8 cellular contexts compared by ENCODE assay signal in the genomic region with DNA sequence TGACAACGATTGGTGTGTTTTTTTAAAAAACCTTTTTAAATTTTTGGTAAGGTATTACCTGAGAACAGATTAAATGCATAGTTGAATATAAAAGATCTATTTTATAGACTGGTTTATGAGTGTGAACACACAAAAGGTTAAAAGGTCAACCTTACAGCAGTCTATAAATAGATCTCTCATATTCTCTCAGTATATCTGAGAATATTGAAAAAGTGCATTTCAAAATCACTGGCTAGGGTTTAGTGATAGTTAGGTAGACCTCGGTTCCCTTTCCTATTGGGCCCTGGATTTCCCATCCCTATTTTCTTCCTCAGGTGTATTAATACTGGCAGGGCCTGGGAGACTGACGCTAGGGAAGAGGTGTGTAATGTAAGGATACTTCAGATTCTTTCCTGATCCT. TPM values are rescaled to one million over a fixed set of nuclear protein-coding genes. Genes with fewer than 3 reads are reported as not detected.
DNase-seq lines count a peak whose midpoint lies in the region; ATAC-seq, FAIRE-seq and TF ChIP-seq lines count a peak whose summit lies in the region.

No MANE protein-coding gene starts in this region.

- H3K4me1 ChIP-seq in HepG2 (ENCODE audit: insufficient read depth, low read length) = peaks cover 62% of the 10 kb centered on the region
- peaks cover 14 to 39% (median 24%) of the 10 kb centered on the region in 4 donors for H3K4me1 ChIP-seq in transverse colon

- H3K27me3 Mint-ChIP-seq in activated naive CD4-positive, alpha-beta T cell treated with anti-CD3 and anti-CD28 coated beads, Interleukin-2, amount 50 U/mL, for 24 hours = no peaks in the 10 kb centered on the region
- no peaks in the 10 kb centered on the region for H3K27me3 Mint-ChIP-seq in activated naive CD8-positive, alpha-beta T cell treated with anti-CD3 and anti-CD28 coated beads, Interleukin-2, amount 10 ng/mL, durations not matched to agents 7 days and 5 days

- TF ChIP-seq POLR2A in HepG2 (IDR thresholded peaks at IDR 0.05; ENCODE audit: insufficient read depth in 1 of 2, low read depth in 2 of 2, low read length in 2 of 2) = no peak
- TF ChIP-seq POLR2A in transverse colon (IDR thresholded peaks at IDR 0.05) = no peak
- no peak for TF ChIP-seq POLR2A in lower leg skin (IDR thresholded peaks at IDR 0.05)

- no peak for TF ChIP-seq RAD21 in HepG2 (CRISPR knock-in tag; IDR thresholded peaks at IDR 0.05)

- POLR2A ChIA-PET in activated naive CD8-positive, alpha-beta T cell treated with anti-CD3 and anti-CD28 coated beads, Interleukin-2, amount 10 ng/mL, durations not matched to agents 7 days and 5 days (lab: Charles Lee) = interaction anchor here (0.6 to 1.8 kb wide), 2 partner anchors 83 to 114 kb away, joined by 3 to 6 read pairs; a partner anchor contains a TSS
- POLR2A ChIA-PET in HepG2 (lab: Yijun Ruan, JAX) = interaction anchor here (0.9 to 1.4 kb wide), 5 partner anchors 11 to 83 kb away, joined by 3 to 9 read pairs (median 5); a partner anchor contains a TSS

- no peak for ATAC-seq in activated naive CD8-positive, alpha-beta T cell treated with anti-CD3 and anti-CD28 coated beads, Interleukin-2, amount 10 ng/mL, durations not matched to agents 7 days and 5 days (ENCODE audit: low read depth)
- ATAC-seq in HepG2 (no peak), HG02981 (IDR thresholded peaks at IDR 0.05; ENCODE audit: unreplicated experiment) (no peak)

- H3K36me3 ChIP-seq in HepG2 (replicated peaks in 1 of 2; ENCODE audit: control insufficient read depth in 1 of 2, insufficient read depth in 2 of 2, low read length in 2 of 2) (no peaks in the 10 kb centered on the region; a peak in 1 of 5 replicates), transverse colon (peaks cover 0 to 6% (median 1%) of the 10 kb centered on the region in 4 donors)

- peak overlapping the region; percentile 88 for H3K4me3 Mint-ChIP-seq in activated naive CD4-positive, alpha-beta T cell treated with anti-CD3 and anti-CD28 coated beads, Interleukin-2, amount 50 U/mL, for 24 hours
- H3K4me3 Mint-ChIP-seq in activated naive CD8-positive, alpha-beta T cell treated with anti-CD3 and anti-CD28 coated beads, Interleukin-2, amount 10 ng/mL, durations not matched to agents 7 days and 5 days = peak overlapping the region; percentile 83

- peaks cover 27% of the 10 kb centered on the region for H4K20me1 ChIP-seq in HepG2 (ENCODE audit: insufficient read depth, low read length)

- TF ChIP-seq EP300 in HepG2 (IDR thresholded peaks at IDR 0.05; ENCODE audit: low read depth in 2 of 2, low read length in 2 of 2) (no peak), HepG2 (CRISPR knock-in tag; IDR thresholded peaks at IDR 0.05; ENCODE audit: borderline replicate concordance) (no peak), transverse colon (IDR thresholded peaks at IDR 0.05; ENCODE audit: low read depth) (no peak)

- H3K79me2 ChIP-seq in HepG2 (ENCODE audit: insufficient read depth, low read length) = peaks cover 30% of the 10 kb centered on the region

- H2AFZ ChIP-seq in HepG2 (ENCODE audit: low read length) = peak overlapping the region; percentile 18

- no peaks in the 10 kb centered on the region for H3K9me3 Mint-ChIP-seq in activated naive CD4-positive, alpha-beta T cell treated with anti-CD3 and anti-CD28 coated beads, Interleukin-2, amount 50 U/mL, for 24 hours
- H3K9me3 Mint-ChIP-seq in activated naive CD8-positive, alpha-beta T cell treated with anti-CD3 and anti-CD28 coated beads, Interleukin-2, amount 10 ng/mL, durations not matched to agents 7 days and 5 days = no peaks in the 10 kb centered on the region

- no peak for TF ChIP-seq CTCF in HepG2 (CRISPR knock-in tag; IDR thresholded peaks at IDR 0.05)
- TF ChIP-seq CTCF in transverse colon (IDR thresholded peaks at IDR 0.05) = no peak
- TF ChIP-seq CTCF in lower leg skin (IDR thresholded peaks at IDR 0.05) = no peak

- H3K4me3 ChIP-seq in HepG2 (replicated peaks in 1 of 3; ENCODE audit: insufficient read depth in 1 of 3, low read depth in 2 of 3, low read length in 3 of 3) (peak overlapping the region; percentile 37 to 62 (median 45)), transverse colon (peak overlapping the region in 3 of 4 donors; percentile 34 to 64 (median 56)), lower leg skin (ENCODE audit: low read depth, poor library complexity, severe bottlenecking) (no peak overlapping the region)

- no peak for DNase-seq in activated naive CD4-positive, alpha-beta T cell treated with anti-CD3 and anti-CD28 coated beads, Interleukin-2, amount 50 U/mL, for 16 hours
- DNase-seq in activated naive CD8-positive, alpha-beta T cell treated with anti-CD3 and anti-CD28 coated beads, Interleukin-2, amount 10 ng/mL, durations not matched to agents 7 days and 5 days = no peak
- DNase-seq in HepG2 (ENCODE audit: low spot score) (no peak), transverse colon (no peak), HK-2 (ENCODE audit: unreplicated experiment) (no peak), lower leg skin (ENCODE audit: low spot score in 2 of 2) (no peak)

- no peak overlapping the region for H3K27ac Mint-ChIP-seq in activated naive CD4-positive, alpha-beta T cell treated with anti-CD3 and anti-CD28 coated beads, Interleukin-2, amount 50 U/mL, for 24 hours
- H3K27ac Mint-ChIP-seq in activated naive CD8-positive, alpha-beta T cell treated with anti-CD3 and anti-CD28 coated beads, Interleukin-2, amount 10 ng/mL, durations not matched to agents 7 days and 5 days = peak overlapping the region; percentile 86

- WGBS in HepG2 (ENCODE audit: low lambda C conversion rate) = 20% methylated on average over 3 of the region's 3 CpGs
- 46 to 62% methylated on average over 3 of the region's 3 CpGs for WGBS in transverse colon (ENCODE audit: low coverage in 1 of 2), 2 donors
- WGBS in lower leg skin, 2 donors = 64 to 68% methylated on average over 3 of the region's 3 CpGs

- intact Hi-C loops in HepG2 (cut with micrococcal nuclease; ENCODE audit: unreplicated experiment) (loop anchor here (2.0 kb wide), 1 partner anchor 42 kb away; a partner anchor contains a TSS), transverse colon (cut with DNase I; ENCODE audit: low total_unique reads) (no loop called here), lower leg skin (cut with DNase I; ENCODE audit: low total_unique reads) (no loop called here)

- H3K9me3 ChIP-seq in HepG2 (ENCODE audit: low read length) (no peaks in the 10 kb centered on the region), transverse colon (no peaks in the 10 kb centered on the region)

- no peaks in the 10 kb centered on the region for H3K27me3 ChIP-seq in HepG2 (ENCODE audit: control insufficient read depth in 1 of 2, insufficient read depth in 2 of 2, low read length in 2 of 2)
- no peaks in the 10 kb centered on the region for H3K27me3 ChIP-seq in transverse colon

- in situ Hi-C loops in HepG2 (cut with HindIII; ENCODE audit: extremely low pct_ligation_motif_present, low pct_unique_long_range_greater_than_20kb) = no loop called here
- in situ Hi-C loops in transverse colon (cut with MboI; ENCODE audit: low pct_ligation_motif_present in 1 of 4, low pct_unique_long_range_greater_than_20kb in 1 of 4, low sequenced_read_pairs in 3 of 4) = loop anchor here in 2 of 4 donors (25.0 kb wide), 1 partner anchor 223 kb away; a partner anchor contains a TSS

- H3K9ac ChIP-seq in HepG2 (ENCODE audit: insufficient read depth, low read depth, low read length) = peak overlapping the region; percentile 51

- no peak for FAIRE-seq in HepG2 (lab: Jason Lieb, UNC)

- peaks cover 34% of the 10 kb centered on the region for H3K4me1 Mint-ChIP-seq in activated naive CD4-positive, alpha-beta T cell treated with anti-CD3 and anti-CD28 coated beads, Interleukin-2, amount 50 U/mL, for 24 hours
- H3K4me1 Mint-ChIP-seq in activated naive CD8-positive, alpha-beta T cell treated with anti-CD3 and anti-CD28 coated beads, Interleukin-2, amount 10 ng/mL, durations not matched to agents 7 days and 5 days = peaks cover 24% of the 10 kb centered on the region

- H3K36me3 Mint-ChIP-seq in activated naive CD4-positive, alpha-beta T cell treated with anti-CD3 and anti-CD28 coated beads, Interleukin-2, amount 50 U/mL, for 24 hours = peaks cover 14% of the 10 kb centered on the region
- H3K36me3 Mint-ChIP-seq in activated naive CD8-positive, alpha-beta T cell treated with anti-CD3 and anti-CD28 coated beads, Interleukin-2, amount 10 ng/mL, durations not matched to agents 7 days and 5 days = peaks cover 15% of the 10 kb centered on the region

- H3K27ac ChIP-seq in HepG2 (ENCODE audit: extremely low read length, insufficient read depth, low read length) (peak overlapping the region; percentile 18), transverse colon (peak overlapping the region; percentile 85 to 92 (median 90))

- BruUV-seq in HepG2 (replicated peaks; lab: Mats Ljungman, UMichigan) = TSS peak; percentile 71

- CTCF ChIA-PET in HepG2 (lab: Yijun Ruan, JAX; ENCODE audit: low intra/inter-chr PET ratio, low total read pairs) = no interaction called here

- peak overlapping the region; percentile 73 for H3K4me2 ChIP-seq in HepG2 (ENCODE audit: low read depth, low read length)

RNA-seq across cellular contexts. Expression of a gene that starts 0.7 kb away (rescaled TPM):
- total RNA-seq in activated naive CD8-positive, alpha-beta T cell treated with anti-CD3 and anti-CD28 coated beads, Interleukin-2, amount 10 ng/mL, durations not matched to agents 7 days and 5 days = 10 to 100 TPM; 68.0 to 68.2 TPM
- 65.7 and 104 TPM in 2 replicates for total RNA-seq in HepG2 (2016; rRNA removed; fragmentation: Illumina TruSeq; extraction: Trizol)
- 24.7 and 26.5 TPM in 2 replicates for total RNA-seq in HepG2 (2016; cell fraction: cytosol; rRNA removed; fragmentation: Illumina TruSeq; extraction: Trizol; ENCODE audit: low read depth)
- 63.5 and 86.7 TPM in 2 replicates for total RNA-seq in HepG2 (2016; cell fraction: insoluble cytoplasmic fraction; rRNA removed; fragmentation: Illumina TruSeq; extraction: Trizol)
- total RNA-seq in HepG2 (2016; cell fraction: membrane; rRNA removed; fragmentation: Illumina TruSeq; extraction: Trizol) = 25.8 and 28.9 TPM in 2 replicates
- 114 and 121 TPM in 2 replicates for total RNA-seq in HepG2 (2016; cell fraction: nucleus; rRNA removed; fragmentation: Illumina TruSeq; extraction: Trizol)
- 26.8 and 32.1 TPM in 2 replicates for polyA plus RNA-seq in HepG2 (2011; rRNA removed)
- 11.2 and 15.5 TPM in 2 replicates for polyA plus RNA-seq in HepG2 (2011; cell fraction: cytosol; rRNA removed)
- 31.4 and 36.5 TPM in 2 replicates for polyA plus RNA-seq in HepG2 (2011; cell fraction: nucleus; rRNA removed)
- polyA plus RNA-seq in HepG2 (2012) = 19.2 and 24.0 TPM in 2 replicates
- 2.4 and 2.9 TPM in 2 replicates for polyA plus RNA-seq in HepG2 (2016; cell fraction: cytosol; fragmentation: Illumina TruSeq; extraction: Trizol; ENCODE audit: low read depth)
- 26.3 and 29.7 TPM in 2 replicates for polyA plus RNA-seq in HepG2 (2016; cell fraction: insoluble cytoplasmic fraction; fragmentation: Illumina TruSeq; extraction: Trizol; ENCODE audit: low read depth)
- 4.3 and 5.0 TPM in 2 replicates for polyA plus RNA-seq in HepG2 (2016; cell fraction: membrane; fragmentation: Illumina TruSeq; extraction: Trizol; ENCODE audit: low read depth)
- 58.1 and 64.8 TPM in 2 replicates for polyA plus RNA-seq in HepG2 (2016; cell fraction: nucleus; fragmentation: Illumina TruSeq; extraction: Trizol; ENCODE audit: insufficient read depth, low read depth)
- polyA minus RNA-seq in HepG2 (2011; rRNA and poly(A)+ RNA removed; ENCODE audit: low replicate concordance) = 41.3 and 48.2 TPM in 2 replicates
- 47.5 and 51.5 TPM in 2 replicates for polyA minus RNA-seq in HepG2 (2011; cell fraction: cytosol; rRNA and poly(A)+ RNA removed)
- polyA minus RNA-seq in HepG2 (2011; cell fraction: nucleus; rRNA and poly(A)+ RNA removed) = 297 and 303 TPM in 2 replicates
- total RNA-seq in transverse colon = 10 to 100 TPM; 43.7 to 67.5 (median 52.4) TPM
- total RNA-seq in lower leg skin = 10 to 100 TPM; 36.8 to 68.9 (median 49.7) TPM

RNA-seq across cellular contexts. Expression of a gene that starts 42.8 kb away (rescaled TPM):
- total RNA-seq in activated naive CD8-positive, alpha-beta T cell treated with anti-CD3 and anti-CD28 coated beads, Interleukin-2, amount 10 ng/mL, durations not matched to agents 7 days and 5 days = 10 to 100 TPM; 15.1 to 16.4 TPM
- total RNA-seq in HepG2 (2016; rRNA removed; fragmentation: Illumina TruSeq; extraction: Trizol) = 16.9 and 24.7 TPM in 2 replicates
- 7.8 and 11.1 TPM in 2 replicates for total RNA-seq in HepG2 (2016; cell fraction: cytosol; rRNA removed; fragmentation: Illumina TruSeq; extraction: Trizol; ENCODE audit: low read depth)
- total RNA-seq in HepG2 (2016; cell fraction: insoluble cytoplasmic fraction; rRNA removed; fragmentation: Illumina TruSeq; extraction: Trizol) = 17.9 and 29.0 TPM in 2 replicates
- total RNA-seq in HepG2 (2016; cell fraction: membrane; rRNA removed; fragmentation: Illumina TruSeq; extraction: Trizol) = 6.8 and 11.8 TPM in 2 replicates
- 23.4 and 25.1 TPM in 2 replicates for total RNA-seq in HepG2 (2016; cell fraction: nucleus; rRNA removed; fragmentation: Illumina TruSeq; extraction: Trizol)
- polyA plus RNA-seq in HepG2 (2011; rRNA removed) = 4.2 and 5.5 TPM in 2 replicates
- 1.4 and 2.3 TPM in 2 replicates for polyA plus RNA-seq in HepG2 (2011; cell fraction: cytosol; rRNA removed)
- polyA plus RNA-seq in HepG2 (2011; cell fraction: nucleus; rRNA removed) = 2.3 and 3.1 TPM in 2 replicates
- 6.5 and 13.4 TPM in 2 replicates for polyA plus RNA-seq in HepG2 (2012)
- polyA plus RNA-seq in HepG2 (2016; cell fraction: cytosol; fragmentation: Illumina TruSeq; extraction: Trizol; ENCODE audit: low read depth) = 5.2 and 5.6 TPM in 2 replicates
- polyA plus RNA-seq in HepG2 (2016; cell fraction: insoluble cytoplasmic fraction; fragmentation: Illumina TruSeq; extraction: Trizol; ENCODE audit: low read depth) = 25.7 and 32.0 TPM in 2 replicates
- polyA plus RNA-seq in HepG2 (2016; cell fraction: membrane; fragmentation: Illumina TruSeq; extraction: Trizol; ENCODE audit: low read depth) = 6.6 and 8.4 TPM in 2 replicates
- 20.4 and 25.6 TPM in 2 replicates for polyA plus RNA-seq in HepG2 (2016; cell fraction: nucleus; fragmentation: Illumina TruSeq; extraction: Trizol; ENCODE audit: insufficient read depth, low read depth)
- 0.91 and 0.94 TPM in 2 replicates for polyA minus RNA-seq in HepG2 (2011; rRNA and poly(A)+ RNA removed; ENCODE audit: low replicate concordance)
- polyA minus RNA-seq in HepG2 (2011; cell fraction: cytosol; rRNA and poly(A)+ RNA removed) = 5.5 and 6.0 TPM in 2 replicates
- 24.6 and 25.6 TPM in 2 replicates for polyA minus RNA-seq in HepG2 (2011; cell fraction: nucleus; rRNA and poly(A)+ RNA removed)
- total RNA-seq in transverse colon = 1 to 10 TPM in 3 of 4 donors, under 1 TPM in 1; 0.75 to 9.8 (median 3.6) TPM
- total RNA-seq in lower leg skin = 1 to 10 TPM; 2.2 to 5.1 (median 3.5) TPM
